14 cellular contexts compared by ENCODE assay signal in the genomic region with DNA sequence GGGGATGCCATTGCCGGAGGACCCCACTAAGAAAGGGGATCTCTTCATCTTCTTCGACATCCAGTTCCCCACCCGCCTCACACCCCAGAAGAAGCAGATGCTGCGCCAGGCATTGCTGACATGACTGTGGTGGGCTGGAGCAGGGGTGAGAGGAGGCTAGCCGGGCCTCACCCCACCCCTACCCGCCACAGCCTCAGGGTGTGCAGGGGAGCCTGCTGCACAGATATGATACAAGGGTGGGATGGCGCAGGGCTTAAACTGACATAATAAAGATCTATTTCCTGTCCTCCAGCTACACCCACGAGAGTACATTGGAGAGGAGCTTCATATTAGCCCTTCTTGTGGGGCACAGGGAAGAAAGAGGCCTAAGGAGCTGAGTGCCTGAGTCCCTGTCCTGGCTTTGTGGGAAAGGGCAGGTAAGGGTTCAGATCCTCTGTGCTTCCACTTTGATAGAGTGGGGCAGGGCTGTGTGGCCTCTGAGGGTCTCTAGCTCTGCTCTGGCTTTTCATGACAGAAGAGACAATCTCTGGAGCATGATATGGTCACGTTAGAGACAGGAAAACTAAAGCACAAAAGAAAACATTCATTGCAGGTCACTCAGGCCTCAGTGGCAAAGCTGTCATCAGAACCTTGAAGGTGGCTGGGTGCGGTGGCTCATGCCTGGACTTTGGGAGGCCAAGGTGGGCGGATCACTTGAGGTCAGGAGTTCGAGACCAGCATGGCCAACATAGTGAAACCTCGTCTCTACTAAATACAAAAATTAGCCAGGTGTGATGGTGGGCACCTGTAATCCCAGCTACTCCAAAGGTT. TPM values are rescaled to one million over a fixed set of nuclear protein-coding genes. Genes with fewer than 3 reads are reported as not detected.
DNase-seq lines count a peak whose midpoint lies in the region; ATAC-seq and TF ChIP-seq lines count a peak whose summit lies in the region.
"Had no signal": no experiment of that assay in that cellular context is flagged by ENCODE, and none has a peak within 500 bp of the region (broad histone marks: within the 10 kb centered on the region; RNA-seq: fewer than 3 reads in every experiment).

No MANE protein-coding gene starts in this region.

- no peak overlapping the region for H3K4me3 Mint-ChIP-seq in activated naive CD4-positive, alpha-beta T cell treated with anti-CD3 and anti-CD28 coated beads, Interleukin-2, amount 50 U/mL, for 24 hours
- H3K4me3 Mint-ChIP-seq in T-cell = peak overlapping the region in 1 of 3 donors; percentile 89
- H3K4me3 Mint-ChIP-seq in dendritic cell treated with granulocyte-macrophage colony-stimulating factor and Interleukin-4, amounts not matched to agents 40 ng/mL and 50 ng/mL, for 4 days = no peak overlapping the region
- H3K4me3 Mint-ChIP-seq: HFFc6 had no signal

- no peaks in the 10 kb centered on the region for H3K9me3 Mint-ChIP-seq in activated naive CD4-positive, alpha-beta T cell treated with anti-CD3 and anti-CD28 coated beads, Interleukin-2, amount 50 U/mL, for 24 hours
- H3K9me3 Mint-ChIP-seq in T-cell = no peaks in the 10 kb centered on the region
- no peaks in the 10 kb centered on the region for H3K9me3 Mint-ChIP-seq in dendritic cell treated with granulocyte-macrophage colony-stimulating factor and Interleukin-4, amounts not matched to agents 40 ng/mL and 50 ng/mL, for 4 days
- H3K9me3 Mint-ChIP-seq: HFFc6 had no signal

- POLR2A ChIA-PET in T-cell (lab: Charles Lee) = interaction anchor here (0.5 to 2.9 kb wide), 13 partner anchors 10 to 604 kb away, joined by 3 to 33 read pairs (median 4); no protein-coding TSS in a partner anchor

- TF ChIP-seq EP300 in stomach (IDR thresholded peaks at IDR 0.05) = no peak

- 86% methylated on average over 13 of the region's 13 CpGs for WGBS in thymus
- WGBS in stomach, 5 donors = 64 to 79% (median 70%) methylated on average over 12 to 13 of the region's 13 CpGs

- no peak for TF ChIP-seq CTCF in stomach (IDR thresholded peaks at IDR 0.05)

- CTCF ChIA-PET in T-cell (lab: Charles Lee) = interaction anchor here (0.7 to 4.5 kb wide), 6 partner anchors 11 to 40 kb away, joined by 3 to 15 read pairs (median 3); a partner anchor contains a TSS

- H3K4me3 ChIP-seq in thymus (ENCODE audit: low read length) (no peak overlapping the region), stomach (no peak overlapping the region)

- H3K9me3 ChIP-seq in thymus (ENCODE audit: control insufficient read depth) (no peaks in the 10 kb centered on the region), stomach (no peaks in the 10 kb centered on the region)

- TF ChIP-seq POLR2A in stomach (IDR thresholded peaks at IDR 0.05) = no peak

- ATAC-seq in T-cell (replicated peaks in 1 of 4) = peak; percentile 34 to 40 (median 38)

- peak overlapping the region; percentile 89 for H3K27ac Mint-ChIP-seq in activated naive CD4-positive, alpha-beta T cell treated with anti-CD3 and anti-CD28 coated beads, Interleukin-2, amount 50 U/mL, for 24 hours
- H3K27ac Mint-ChIP-seq in T-cell = peak overlapping the region; percentile 98 to 100
- H3K27ac Mint-ChIP-seq in dendritic cell treated with granulocyte-macrophage colony-stimulating factor and Interleukin-4, amounts not matched to agents 40 ng/mL and 50 ng/mL, for 4 days = peak overlapping the region; percentile 46
- H3K27ac Mint-ChIP-seq: HFFc6 had no signal

- H3K27me3 Mint-ChIP-seq in activated naive CD4-positive, alpha-beta T cell treated with anti-CD3 and anti-CD28 coated beads, Interleukin-2, amount 50 U/mL, for 24 hours = no peaks in the 10 kb centered on the region
- H3K27me3 Mint-ChIP-seq in T-cell = no peaks in the 10 kb centered on the region
- H3K27me3 Mint-ChIP-seq in dendritic cell treated with granulocyte-macrophage colony-stimulating factor and Interleukin-4, amounts not matched to agents 40 ng/mL and 50 ng/mL, for 4 days = peaks cover 10% of the 10 kb centered on the region

- peaks cover 26% of the 10 kb centered on the region for H3K4me1 ChIP-seq in thymus (ENCODE audit: control insufficient read depth, insufficient read depth, low read length)
- peaks cover 0 to 25% (median 18%) of the 10 kb centered on the region in 4 donors for H3K4me1 ChIP-seq in stomach

- intact Hi-C loops in dendritic cell treated with granulocyte-macrophage colony-stimulating factor and Interleukin-4, amounts not matched to agents 40 ng/mL and 50 ng/mL, for 4 days (cut with micrococcal nuclease) = loop anchor here (10.0 kb wide), 1 partner anchor 475 kb away; no protein-coding TSS in a partner anchor
- intact Hi-C loops in stomach (cut with DNase I; ENCODE audit: low total_unique reads) = loop anchor here (10.0 kb wide), 1 partner anchor 55 kb away; no protein-coding TSS in a partner anchor

- H3K36me3 Mint-ChIP-seq in activated naive CD4-positive, alpha-beta T cell treated with anti-CD3 and anti-CD28 coated beads, Interleukin-2, amount 50 U/mL, for 24 hours = peaks cover 7% of the 10 kb centered on the region
- H3K36me3 Mint-ChIP-seq in T-cell = peaks cover 14% of the 10 kb centered on the region
- peaks cover 25% of the 10 kb centered on the region for H3K36me3 Mint-ChIP-seq in dendritic cell treated with granulocyte-macrophage colony-stimulating factor and Interleukin-4, amounts not matched to agents 40 ng/mL and 50 ng/mL, for 4 days (ENCODE audit: low read depth)

- peak overlapping the region; percentile 62 for H3K27ac ChIP-seq in thymus (ENCODE audit: low read depth)
- H3K27ac ChIP-seq in substantia nigra (ENCODE audit: low read depth, low read length, poor library complexity, severe bottlenecking) = no peak overlapping the region
- no peak overlapping the region for H3K27ac ChIP-seq in stomach

- DNase-seq in activated naive CD4-positive, alpha-beta T cell (lab: John Stamatoyannopoulos, UW) = no peak
- DNase-seq in T-cell (peak in 33 of 34 experiments; percentile 28 to 72 (median 54)), substantia nigra (lab: John Stamatoyannopoulos, UW) (no peak), stomach (no peak)
- no peak for DNase-seq in stimulated activated CD4-positive, alpha-beta T cell treated with anti-CD3 and anti-CD28 coated beads, Interleukin-12 subunit alpha, Interleukin-12 subunit beta, amount 100 ng/mL, for 4 hours
- DNase-seq: central memory CD4-positive, alpha-beta T cell; HFFc6; NCI-H748 treated with DMSO at 0.1 percent for 48 hours; occipital lobe; SW 1271 had no signal

- peaks cover 86% of the 10 kb centered on the region for H3K4me1 Mint-ChIP-seq in activated naive CD4-positive, alpha-beta T cell treated with anti-CD3 and anti-CD28 coated beads, Interleukin-2, amount 50 U/mL, for 24 hours
- H3K4me1 Mint-ChIP-seq in T-cell = peaks cover 77 to 87% (median 84%) of the 10 kb centered on the region in 3 donors
- peaks cover 47% of the 10 kb centered on the region for H3K4me1 Mint-ChIP-seq in dendritic cell treated with granulocyte-macrophage colony-stimulating factor and Interleukin-4, amounts not matched to agents 40 ng/mL and 50 ng/mL, for 4 days (ENCODE audit: low read depth)

- H3K27me3 ChIP-seq in thymus (ENCODE audit: control insufficient read depth, insufficient read depth) (no peaks in the 10 kb centered on the region), stomach (no peaks in the 10 kb centered on the region)

- peaks cover 15% of the 10 kb centered on the region for H3K36me3 ChIP-seq in thymus (ENCODE audit: control insufficient read depth, insufficient read depth)
- H3K36me3 ChIP-seq in stomach = peaks cover 4 to 21% (median 11%) of the 10 kb centered on the region in 4 donors

RNA-seq across cellular contexts. Expression of a gene that starts 12.4 kb away (rescaled TPM):
- total RNA-seq in T-cell = 100 to 1,000 TPM; 241 to 754 (median 311) TPM
- 119 TPM for polyA plus RNA-seq in thymus
- 100 to 1,000 TPM in 1 of 5 donors, 10 to 100 TPM in 4; 15.2 to 111 (median 41.9) TPM for total RNA-seq in stomach
- 10 to 100 TPM; 21.9 to 55.3 (median 49.3) TPM for polyA plus RNA-seq in stomach

RNA-seq across cellular contexts. Expression of a gene that starts 19.4 kb away (rescaled TPM):
- total RNA-seq in T-cell (under 1 TPM in 3 of 5 donors, not detected in 2; 0.19 to 0.96 (median 0.30) TPM), stomach (not detected)
- polyA plus RNA-seq in thymus (0.30 TPM), stomach (under 1 TPM in 1 of 3 donors, not detected in 2; 0.28 TPM)
- total RNA-seq: subcutaneous adipose tissue had no signal

RNA-seq across cellular contexts. Expression of a gene that starts 38.7 kb away (rescaled TPM):
- total RNA-seq in T-cell = 1 to 10 TPM; 5.7 to 6.8 (median 6.5) TPM
- 2.1 TPM for polyA plus RNA-seq in thymus
- total RNA-seq in stomach = 10 to 100 TPM in 1 of 5 donors, 1 to 10 TPM in 1, under 1 TPM in 2, not detected in 1; under 0.01 to 28.0 (median 1.3) TPM
- 1 to 10 TPM in 1 of 3 donors, under 1 TPM in 2; 0.19 to 1.4 (median 0.70) TPM for polyA plus RNA-seq in stomach

Comparison
In these comparisons a context has a peak if more than half of its experiments do, and no peak if none do; other contexts are left out.
1. H3K27ac Mint-ChIP-seq: peak in every context shown above with its lines; median percentile 99 in T-cell; 89 in activated naive CD4-positive, alpha-beta T cell treated with anti-CD3 and anti-CD28 coated beads, Interleukin-2, amount 50 U/mL, for 24 hours; 46 in dendritic cell treated with granulocyte-macrophage colony-stimulating factor and Interleukin-4, amounts not matched to agents 40 ng/mL and 50 ng/mL, for 4 days.
2. DNase-seq: peak in T-cell (33 of 34); none in activated naive CD4-positive, alpha-beta T cell (0 of 4), substantia nigra (0 of 49), stomach (single experiment) and stimulated activated CD4-positive, alpha-beta T cell treated with anti-CD3 and anti-CD28 coated beads, Interleukin-12 subunit alpha, Interleukin-12 subunit beta, amount 100 ng/mL, for 4 hours (single experiment).